In genomic region chr6:137978252-137978896, GRCh38 we compare ENCODE assay signal across 9 cellular contexts.
DNase-seq lines count a peak whose midpoint lies in the region; ATAC-seq and TF ChIP-seq lines count a peak whose summit lies in the region.
"Had no signal": no experiment of that assay in that cellular context is flagged by ENCODE, and none has a peak within 500 bp of the region (broad histone marks: within the 10 kb centered on the region; RNA-seq: fewer than 3 reads in every experiment).

No MANE protein-coding gene starts in this region.

- 77 to 82% methylated on average over 8 of the region's 8 CpGs for WGBS in tibial nerve, 2 donors

- H3K27me3 Mint-ChIP-seq in activated CD4-positive, alpha-beta memory T cell treated with anti-CD3 and anti-CD28 coated beads for 36 hours = no peaks in the 10 kb centered on the region
- no peaks in the 10 kb centered on the region for H3K27me3 Mint-ChIP-seq in activated CD4-positive, alpha-beta memory T cell treated with anti-CD3 and anti-CD28 coated beads, Interleukin-2, amount 10 ng/mL, durations not matched to agents 7 days and 5 days
- H3K27me3 Mint-ChIP-seq in T-cell = no peaks in the 10 kb centered on the region

- peaks cover 50% of the 10 kb centered on the region for H3K4me1 Mint-ChIP-seq in activated CD4-positive, alpha-beta memory T cell treated with anti-CD3 and anti-CD28 coated beads for 36 hours (ENCODE audit: low read depth)
- H3K4me1 Mint-ChIP-seq in activated CD4-positive, alpha-beta memory T cell treated with anti-CD3 and anti-CD28 coated beads, Interleukin-2, amount 10 ng/mL, durations not matched to agents 7 days and 5 days = peaks cover 59% of the 10 kb centered on the region
- H3K4me1 Mint-ChIP-seq in T-cell = peaks cover 34 to 50% (median 48%) of the 10 kb centered on the region in 3 donors

- H3K4me3 ChIP-seq in lower lobe of right lung (no peak overlapping the region), tibial nerve (no peak overlapping the region)

- no peak overlapping the region for H3K4me3 Mint-ChIP-seq in activated CD4-positive, alpha-beta memory T cell treated with anti-CD3 and anti-CD28 coated beads for 36 hours
- no peak overlapping the region for H3K4me3 Mint-ChIP-seq in activated CD4-positive, alpha-beta memory T cell treated with anti-CD3 and anti-CD28 coated beads, Interleukin-2, amount 10 ng/mL, durations not matched to agents 7 days and 5 days
- no peak overlapping the region for H3K4me3 Mint-ChIP-seq in T-cell

- H3K27me3 ChIP-seq in lower lobe of right lung (ENCODE audit: low read depth) = no peaks in the 10 kb centered on the region
- H3K27me3 ChIP-seq in tibial nerve = no peaks in the 10 kb centered on the region

- H3K9me3 ChIP-seq in lower lobe of right lung (no peaks in the 10 kb centered on the region), tibial nerve (no peaks in the 10 kb centered on the region)

- CTCF ChIA-PET in activated CD4-positive, alpha-beta memory T cell treated with anti-CD3 and anti-CD28 coated beads for 36 hours (lab: Charles Lee) = interaction anchor here (3.4 to 4.6 kb wide), 2 partner anchors 28 to 109 kb away, joined by 19 to 72 read pairs; partner anchors contain the start of gene TNFAIP3
- CTCF ChIA-PET in activated CD4-positive, alpha-beta memory T cell treated with anti-CD3 and anti-CD28 coated beads, Interleukin-2, amount 10 ng/mL, durations not matched to agents 7 days and 5 days (lab: Charles Lee) = interaction anchor here (1.2 kb wide), 1 partner anchor 108 kb away, joined by 3 read pairs; no protein-coding TSS in a partner anchor
- CTCF ChIA-PET in T-cell (lab: Charles Lee) = no interaction called here

- no peaks in the 10 kb centered on the region for H3K36me3 ChIP-seq in lower lobe of right lung
- no peaks in the 10 kb centered on the region for H3K36me3 ChIP-seq in tibial nerve

- H3K9me3 Mint-ChIP-seq in activated CD4-positive, alpha-beta memory T cell treated with anti-CD3 and anti-CD28 coated beads for 36 hours = no peaks in the 10 kb centered on the region
- H3K9me3 Mint-ChIP-seq in activated CD4-positive, alpha-beta memory T cell treated with anti-CD3 and anti-CD28 coated beads, Interleukin-2, amount 10 ng/mL, durations not matched to agents 7 days and 5 days = no peaks in the 10 kb centered on the region
- H3K9me3 Mint-ChIP-seq in T-cell = no peaks in the 10 kb centered on the region

- H3K4me1 ChIP-seq in lower lobe of right lung = peaks cover 10% of the 10 kb centered on the region
- H3K4me1 ChIP-seq in tibial nerve = peaks cover 0 to 19% (median 0%) of the 10 kb centered on the region in 4 donors

- DNase-seq in activated CD4-positive, alpha-beta memory T cell treated with anti-CD3 and anti-CD28 coated beads for 36 hours = peak; percentile 68
- no peak for DNase-seq in activated CD4-positive, alpha-beta memory T cell treated with anti-CD3 and anti-CD28 coated beads, Interleukin-2, amount 10 ng/mL, durations not matched to agents 7 days and 5 days
- DNase-seq in T-cell (no peak), lower lobe of right lung (no peak), DMS79 treated with DMSO at 0.1 percent for 48 hours (lab: John Stamatoyannopoulos, UW) (no peak), tibial nerve (ENCODE audit: low spot score in 2 of 2) (no peak)
- DNase-seq: NCI-H1436 treated with DMSO at 0.1 percent for 48 hours had no signal

- TF ChIP-seq EP300 in tibial nerve (IDR thresholded peaks at IDR 0.05) = no peak

- no peak overlapping the region for H3K27ac Mint-ChIP-seq in activated CD4-positive, alpha-beta memory T cell treated with anti-CD3 and anti-CD28 coated beads for 36 hours
- no peak overlapping the region for H3K27ac Mint-ChIP-seq in activated CD4-positive, alpha-beta memory T cell treated with anti-CD3 and anti-CD28 coated beads, Interleukin-2, amount 10 ng/mL, durations not matched to agents 7 days and 5 days
- H3K27ac Mint-ChIP-seq in T-cell = peak overlapping the region; percentile 50 to 62

- POLR2A ChIA-PET in activated CD4-positive, alpha-beta memory T cell treated with anti-CD3 and anti-CD28 coated beads for 36 hours (lab: Charles Lee) = interaction anchor here (0.7 to 1.0 kb wide), 2 partner anchors 28 to 279 kb away, joined by 3 read pairs; no protein-coding TSS in a partner anchor
- POLR2A ChIA-PET in activated CD4-positive, alpha-beta memory T cell treated with anti-CD3 and anti-CD28 coated beads, Interleukin-2, amount 10 ng/mL, durations not matched to agents 7 days and 5 days (lab: Charles Lee) = no interaction called here
- POLR2A ChIA-PET in T-cell (lab: Charles Lee) = interaction anchor here in 1 of 2 donors (0.6 to 0.7 kb wide), 2 partner anchors 18 to 244 kb away, joined by 3 read pairs; no protein-coding TSS in a partner anchor

- ATAC-seq in GM21529 (IDR thresholded peaks at IDR 0.05; ENCODE audit: unreplicated experiment) = peak; percentile 66
- no peak for ATAC-seq in T-cell (replicated peaks in 1 of 4)
- ATAC-seq in lower lobe of right lung = peak; percentile 16 to 32
- ATAC-seq in GM18907 (IDR thresholded peaks at IDR 0.05; ENCODE audit: unreplicated experiment) = no peak

- TF ChIP-seq POLR2A in tibial nerve (IDR thresholded peaks at IDR 0.05) = no peak

- no peak for TF ChIP-seq CTCF in lower lobe of right lung (IDR thresholded peaks at IDR 0.05)
- TF ChIP-seq CTCF in tibial nerve (IDR thresholded peaks at IDR 0.05) = no peak

- H3K27ac ChIP-seq in lower lobe of right lung (no peak overlapping the region), tibial nerve (no peak overlapping the region)

- H3K36me3 Mint-ChIP-seq in activated CD4-positive, alpha-beta memory T cell treated with anti-CD3 and anti-CD28 coated beads for 36 hours = no peaks in the 10 kb centered on the region
- no peaks in the 10 kb centered on the region for H3K36me3 Mint-ChIP-seq in activated CD4-positive, alpha-beta memory T cell treated with anti-CD3 and anti-CD28 coated beads, Interleukin-2, amount 10 ng/mL, durations not matched to agents 7 days and 5 days (ENCODE audit: low read depth)
- no peaks in the 10 kb centered on the region for H3K36me3 Mint-ChIP-seq in T-cell

- intact Hi-C loops in activated CD4-positive, alpha-beta memory T cell treated with anti-CD3 and anti-CD28 coated beads for 36 hours (cut with micrococcal nuclease) = loop anchor here (1.0 kb wide), 3 partner anchors 9 to 321 kb away; no protein-coding TSS in a partner anchor
- intact Hi-C loops in lower lobe of right lung (cut with DNase I) = no loop called here

Comparison
In these comparisons a context has a peak if more than half of its experiments do, and no peak if none do; other contexts are left out.
1. H3K27ac Mint-ChIP-seq: peak in T-cell (2 of 2); none in activated CD4-positive, alpha-beta memory T cell treated with anti-CD3 and anti-CD28 coated beads for 36 hours (single experiment) and activated CD4-positive, alpha-beta memory T cell treated with anti-CD3 and anti-CD28 coated beads, Interleukin-2, amount 10 ng/mL, durations not matched to agents 7 days and 5 days (single experiment).
2. ATAC-seq: peak in GM21529 (single experiment) and lower lobe of right lung (2 of 2); none in T-cell (0 of 4) and GM18907 (single experiment).
3. CTCF ChIA-PET loops: an anchor here in activated CD4-positive, alpha-beta memory T cell treated with anti-CD3 and anti-CD28 coated beads for 36 hours (3.4 to 4.6 kb wide) and activated CD4-positive, alpha-beta memory T cell treated with anti-CD3 and anti-CD28 coated beads, Interleukin-2, amount 10 ng/mL, durations not matched to agents 7 days and 5 days (1.2 kb wide); none called in T-cell.